ENCODE assay signal across 8 cellular contexts in the genomic region with DNA sequence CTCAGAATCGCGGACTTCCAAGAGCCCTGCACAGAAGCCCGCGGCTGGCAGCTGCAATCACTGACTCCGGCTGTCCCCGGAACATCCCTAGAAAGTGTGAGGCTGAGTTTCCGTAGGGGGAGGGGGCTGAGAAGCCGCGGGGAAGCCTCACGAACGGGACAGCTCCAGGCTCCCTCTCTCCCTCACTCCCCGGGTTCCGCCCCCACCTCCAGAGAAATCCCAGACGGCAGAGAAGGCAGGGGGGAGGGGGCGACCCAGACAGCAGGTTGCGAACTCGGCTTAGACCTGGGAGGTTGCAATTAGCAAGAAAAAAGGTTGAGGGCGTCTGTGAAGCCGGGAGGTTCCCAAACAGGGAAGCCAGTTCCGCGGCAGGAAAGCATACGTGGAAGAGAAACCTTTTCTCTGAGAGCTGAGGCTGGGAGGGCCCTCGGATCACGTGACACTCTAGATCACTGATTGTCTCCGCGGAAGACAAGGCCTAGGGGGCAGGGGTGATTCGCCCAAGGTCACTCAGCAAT.
A peak's percentile ranks its signal among the peaks of the same experiment; 100 is the strongest.
DNase-seq lines count a peak whose midpoint lies in the region; ATAC-seq, FAIRE-seq and TF ChIP-seq lines count a peak whose summit lies in the region.

No MANE protein-coding gene starts in this region.

- H3K9me1 ChIP-seq in keratinocyte (ENCODE audit: control insufficient read depth, extremely low read depth, insufficient read depth, low read length): no peaks in the 10 kb centered on the region

- TF ChIP-seq CTCF in Caco-2 (IDR thresholded peaks at IDR 0.05; ENCODE audit: insufficient read depth in 1 of 2, low read depth in 1 of 2, low read length in 1 of 2, severe bottlenecking in 1 of 2, unreplicated experiment in 1 of 2): no peak
- no peak for TF ChIP-seq CTCF in keratinocyte (optimal IDR thresholded peaks at IDR 0.05 in 1 of 3, IDR thresholded peaks at IDR 0.05 in 1 of 3, conservative IDR thresholded peaks at IDR 0.05 in 1 of 3; ENCODE audit: extremely low read depth in 1 of 3, insufficient read depth in 2 of 3, low read length in 3 of 3)

- CTCF ChIA-PET in Caco-2 (lab: Charles Lee): interaction anchor here (0.6 to 1.3 kb wide), 7 partner anchors 12 to 864 kb away, joined by 3 to 11 read pairs (median 4); partner anchors contain the start of gene CPLX2

- no peaks in the 10 kb centered on the region for H3K79me2 ChIP-seq in keratinocyte (ENCODE audit: control insufficient read depth, insufficient read depth, low read length)

- no peak overlapping the region for H2AFZ ChIP-seq in keratinocyte (ENCODE audit: control insufficient read depth, low read length)

- no peaks in the 10 kb centered on the region for H4K20me1 ChIP-seq in keratinocyte (ENCODE audit: control insufficient read depth, extremely low read depth, insufficient read depth, low read length)

- peak overlapping the region; percentile 48 for H3K4me2 ChIP-seq in keratinocyte (ENCODE audit: control insufficient read depth, extremely low read depth, insufficient read depth, low read depth, low read length)

- no peaks in the 10 kb centered on the region for H3K4me1 Mint-ChIP-seq in Caco-2 (ENCODE audit: low read depth, unreplicated experiment)
- peaks cover 5% of the 10 kb centered on the region for H3K4me1 Mint-ChIP-seq in T-helper 17 cell

- DNase-seq in Caco-2: peak in 1 of 2 experiments; percentile 13
- DNase-seq in NCI-H146 treated with DMSO at 0.1 percent for 48 hours (lab: John Stamatoyannopoulos, UW; ENCODE audit: unreplicated experiment): peak; percentile 66
- no peak for DNase-seq in T-helper 17 cell
- DNase-seq in keratinocyte (ENCODE audit: low read depth, low spot score): no peak
- DNase-seq in globus pallidus (ENCODE audit: low spot score): no peak
- no peak for DNase-seq in sciatic nerve (ENCODE audit: low spot score)
- DNase-seq in stimulated activated CD4-positive, alpha-beta T cell treated with anti-CD3 and anti-CD28 coated beads, Interleukin-4, amount 100 ng/mL, for 1 hour: no peak
- no peak for DNase-seq in SJCRH30

- H3K27ac ChIP-seq in keratinocyte (ENCODE audit: control insufficient read depth, insufficient read depth, low read length) (no peak overlapping the region), SJCRH30 (no peak overlapping the region)

- H3K27me3 ChIP-seq in Caco-2 (replicated peaks; ENCODE audit: control insufficient read depth, insufficient read depth, low read length) (peaks cover 1% of the 10 kb centered on the region; the same call in 1 of the 2 replicates), keratinocyte (ENCODE audit: control insufficient read depth, extremely low read depth, insufficient read depth, low read length) (peaks cover 16% of the 10 kb centered on the region), SJCRH30 (no peaks in the 10 kb centered on the region)

- peaks cover 21% of the 10 kb centered on the region for H3K27me3 Mint-ChIP-seq in Caco-2 (ENCODE audit: insufficient read depth, unreplicated experiment)
- peaks cover 56% of the 10 kb centered on the region for H3K27me3 Mint-ChIP-seq in T-helper 17 cell

- dilution Hi-C loops in keratinocyte (cut with MboI; ENCODE audit: extremely low pct_ligation_motif_present, low sequenced_read_pairs): no loop called here

- no TSS peak for BruUV-seq in Caco-2 (replicated peaks; lab: Mats Ljungman, UMichigan)

- H3K4me1 ChIP-seq in Caco-2: peaks cover 10% of the 10 kb centered on the region; the same call in 1 of the 2 replicates
- peaks cover 10% of the 10 kb centered on the region for H3K4me1 ChIP-seq in keratinocyte (ENCODE audit: control insufficient read depth, extremely low read depth, insufficient read depth, low read length)
- H3K4me1 ChIP-seq in SJCRH30: no peaks in the 10 kb centered on the region

- H3K36me3 Mint-ChIP-seq in Caco-2 (ENCODE audit: insufficient read depth, unreplicated experiment) (no peaks in the 10 kb centered on the region), T-helper 17 cell (ENCODE audit: low read depth) (peaks cover 2% of the 10 kb centered on the region)

- no peak for FAIRE-seq in keratinocyte (lab: Jason Lieb, UNC)

- H3K4me3 Mint-ChIP-seq in Caco-2 (ENCODE audit: unreplicated experiment) (peak overlapping the region; percentile 65), T-helper 17 cell (peak overlapping the region; percentile 55)

- H3K9ac ChIP-seq in keratinocyte (ENCODE audit: control insufficient read depth, extremely low read depth, insufficient read depth, low read length): no peak overlapping the region

- H3K4me3 ChIP-seq in Caco-2 (ENCODE audit: low read depth, low read length) (peak overlapping the region; percentile 29), keratinocyte (ENCODE audit: control insufficient read depth in 2 of 3, extremely low read depth in 1 of 3, insufficient read depth in 2 of 3, low read depth in 1 of 3, low read length in 3 of 3) (no peak overlapping the region), SJCRH30 (no peak overlapping the region)

- H3K36me3 ChIP-seq in Caco-2 (ENCODE audit: control insufficient read depth, insufficient read depth, low read length): no peaks in the 10 kb centered on the region
- H3K36me3 ChIP-seq in keratinocyte (ENCODE audit: control insufficient read depth in 2 of 2, extremely low read depth in 1 of 2, insufficient read depth in 2 of 2, low read length in 2 of 2): no peaks in the 10 kb centered on the region
- no peaks in the 10 kb centered on the region for H3K36me3 ChIP-seq in SJCRH30

- no peaks in the 10 kb centered on the region for H3K9me3 Mint-ChIP-seq in Caco-2 (ENCODE audit: unreplicated experiment)

- H3K27ac Mint-ChIP-seq in Caco-2 (ENCODE audit: unreplicated experiment): no peak overlapping the region
- H3K27ac Mint-ChIP-seq in T-helper 17 cell: no peak overlapping the region

- ATAC-seq in T-helper 17 cell (no peak), sciatic nerve (no peak)

- POLR2A ChIA-PET in Caco-2 (lab: Charles Lee): no interaction called here

- H3K9me3 ChIP-seq in Caco-2 (no peaks in the 10 kb centered on the region), T-helper 17 cell (ENCODE audit: control insufficient read depth, low read length, poor library complexity, severe bottlenecking) (no peaks in the 10 kb centered on the region), keratinocyte (ENCODE audit: control insufficient read depth, low read depth, low read length) (no peaks in the 10 kb centered on the region), SJCRH30 (replicated peaks) (no peaks in the 10 kb centered on the region)

- intact Hi-C loops in Caco-2 (cut with micrococcal nuclease; ENCODE audit: unreplicated experiment) (loop anchor here (5.0 kb wide), 1 partner anchor 75 kb away; the partner anchor contains the start of gene CPLX2), sciatic nerve (cut with DNase I) (no loop called here)
